Comparison of ENCODE assay signal across 12 cellular contexts in genomic region chr5:35104550-35104949, GRCh38. TPM values are rescaled to one million over a fixed set of nuclear protein-coding genes. Genes with fewer than 3 reads are reported as not detected.
DNase-seq lines count a peak whose midpoint lies in the region; ATAC-seq and TF ChIP-seq lines count a peak whose summit lies in the region.
"Not testable (repeated sequence)": the region's sequence is repeated elsewhere in the genome, so short reads cannot be mapped to it uniquely, and the experiment has no call there.
"Had no signal": no experiment of that assay in that cellular context is flagged by ENCODE, and none has a peak within 500 bp of the region (broad histone marks: within the 10 kb centered on the region; RNA-seq: fewer than 3 reads in every experiment).

No MANE protein-coding gene starts in this region.

- not testable (repeated sequence) for H3K4me3 ChIP-seq in GM23338; endodermal cell (ENCODE audit: low read length)

- H3K4me3 Mint-ChIP-seq in GM23338, WTC11, endodermal cell: not testable (repeated sequence)

- not testable (repeated sequence) for H2AFZ ChIP-seq in GM23338

- not testable (repeated sequence) for H3K9me3 Mint-ChIP-seq in GM23338, endodermal cell
- H3K9me3 Mint-ChIP-seq in WTC11, result peaks cover 19% of the 10 kb centered on the region

- H3K27me3 ChIP-seq in GM23338 (ENCODE audit: insufficient read depth); endodermal cell (ENCODE audit: control insufficient read depth, insufficient read depth, low read length, poor library complexity, severe bottlenecking): not testable (repeated sequence)

- H3K79me2 ChIP-seq in GM23338 (replicated peaks; ENCODE audit: insufficient read depth), result not testable (repeated sequence)

- H3F3A ChIP-seq in GM23338 (replicated peaks; ENCODE audit: low read depth), result not testable (repeated sequence)

- not testable (repeated sequence) for H3K36me3 ChIP-seq in GM23338 (ENCODE audit: insufficient read depth); endodermal cell (ENCODE audit: control insufficient read depth, insufficient read depth, low read length)

- POLR2A ChIA-PET in WTC11 (lab: Charles Lee), result not testable (repeated sequence)

- not testable (repeated sequence) for H3K27ac Mint-ChIP-seq in GM23338, WTC11, endodermal cell

- ATAC-seq in GM23338, result not testable (repeated sequence)
- ATAC-seq in WTC11, result peak; percentile 30; the same call in 1 of the 2 replicates

- H3K36me3 Mint-ChIP-seq in GM23338 (ENCODE audit: low read depth); WTC11; endodermal cell (ENCODE audit: low read depth): not testable (repeated sequence)

- H3K9ac ChIP-seq in endodermal cell (ENCODE audit: extremely low read depth, low read length, poor library complexity, severe bottlenecking), result not testable (repeated sequence)

- not testable (repeated sequence) for H3K27ac ChIP-seq in GM23338 (ENCODE audit: low read depth); endodermal cell (ENCODE audit: low read depth, low read length)

- WGBS in endodermal cell (ENCODE audit: insufficient coverage in 1 of 2, insufficient read length in 1 of 2), 2 experiments, result 82 to 84% methylated on average over 11 of the region's 11 CpGs

- H3K4me1 ChIP-seq in GM23338 (ENCODE audit: insufficient read depth); endodermal cell (ENCODE audit: control insufficient read depth, insufficient read depth, low read length): not testable (repeated sequence)

- H3K9me3 ChIP-seq in endodermal cell (ENCODE audit: control insufficient read depth, low read length), result not testable (repeated sequence)

- CTCF ChIA-PET in WTC11 (lab: Charles Lee), result interaction anchor here (0.5 to 1.3 kb wide), 14 partner anchors 11 to 834 kb away, joined by 3 to 7 read pairs (median 3); partner anchors contain the start of genes CAPSL and DNAJC21

- TF ChIP-seq CTCF in GM23338 (conservative IDR thresholded peaks at IDR 0.05; ENCODE audit: low read depth in 2 of 2) (peak; percentile 21 to 24; a peak in 2 of 4 replicates), endodermal cell (conservative IDR thresholded peaks at IDR 0.05) (peak; percentile 55)
- TF ChIP-seq CTCF in WTC11 (IDR thresholded peaks at IDR 0.05), result not testable (repeated sequence)

- peaks cover 11% of the 10 kb centered on the region; the same call in 1 of the 2 replicates for H3K9me2 ChIP-seq in GM23338 (ENCODE audit: insufficient read depth)

- H3K27me3 Mint-ChIP-seq in GM23338 (ENCODE audit: insufficient read depth, low read depth, poor library complexity); WTC11 (ENCODE audit: low read depth); endodermal cell (ENCODE audit: insufficient read depth): not testable (repeated sequence)

- H3K4me2 ChIP-seq in GM23338, result not testable (repeated sequence)

- DNase-seq in GM23338 (ENCODE audit: low spot score) (peak; percentile 53), HT-29 (ENCODE audit: low spot score) (peak; percentile 72), NCI-H526 (lab: John Stamatoyannopoulos, UW) (peak; percentile 44 to 62), WTC11 (ENCODE audit: low spot score) (peak; percentile 40), endodermal cell (peak; percentile 76), left kidney (ENCODE audit: low read depth, low spot score) (peak; percentile 37)

- not testable (repeated sequence) for H4K20me1 ChIP-seq in GM23338 (replicated peaks; ENCODE audit: insufficient read depth)

- not testable (repeated sequence) for H3K4me1 Mint-ChIP-seq in GM23338, WTC11, endodermal cell

RNA-seq across cellular contexts. Expression of gene AGXT2, which starts 56.8 kb away (rescaled TPM):
- not detected in 2 replicates for total RNA-seq in GM23338 (2014; rRNA removed; shearing (Covaris generic))
- polyA plus RNA-seq in GM23338 (2016; fragmentation: Nextera tagmentation; extraction: Ambion mirVana), result not detected in 2 replicates
- total RNA-seq in HT-29 (2014; rRNA removed; shearing (Covaris generic)), result not detected in 2 replicates
- total RNA-seq in WTC11 (2021), result not detected in 3 replicates
- total RNA-seq in endodermal cell, result not detected
- not detected for polyA plus RNA-seq in endodermal cell (2013, experiment 1 of 2)
- not detected for polyA plus RNA-seq in endodermal cell (2013, experiment 2 of 2)
- total RNA-seq: A172; A673; CD4-positive, alpha-beta memory T cell; GM12878; GM23248 had no signal
- polyA plus RNA-seq: BJ; CD4-positive, alpha-beta memory T cell; GM12878; GM23248 had no signal
